8 cellular contexts compared by ENCODE assay signal in the genomic region with DNA sequence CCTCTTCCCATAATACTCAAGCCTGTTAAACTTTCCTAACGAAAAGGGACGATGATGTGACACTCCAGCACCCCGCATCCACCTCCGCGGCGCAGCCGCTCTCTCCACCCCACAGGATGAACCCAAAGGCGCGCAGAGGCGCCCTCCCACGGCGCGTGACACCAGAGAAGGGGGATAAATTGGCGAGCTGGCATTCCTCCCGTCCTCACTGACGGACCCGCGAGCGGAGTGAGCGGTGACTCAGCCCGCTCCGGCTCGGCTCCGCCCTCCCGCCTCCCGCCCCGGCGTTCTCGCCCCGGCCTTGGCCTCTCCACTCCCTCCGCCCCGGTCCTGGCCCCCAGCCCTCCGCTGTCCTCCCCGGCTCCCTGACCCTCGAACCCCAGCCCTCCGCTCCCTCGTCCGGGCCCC. TPM values are rescaled to one million over a fixed set of nuclear protein-coding genes. Genes with fewer than 3 reads are reported as not detected.
DNase-seq lines count a peak whose midpoint lies in the region; ATAC-seq and TF ChIP-seq lines count a peak whose summit lies in the region.

No MANE protein-coding gene starts in this region.

- peak overlapping the region; percentile 80 to 94 for H3K4me3 ChIP-seq in duodenal mucosa (ENCODE audit: low read depth in 1 of 2, low read length in 2 of 2)
- peak overlapping the region; percentile 95 for H3K4me3 ChIP-seq in lung

- peak; percentile 55 for DNase-seq in AG09319 (ENCODE audit: extremely low read depth, low read depth)
- peak; percentile 78 for DNase-seq in NCI-H226
- peak; percentile 49 to 66 for DNase-seq in activated CD4-positive, alpha-beta T cell treated with anti-CD3 and anti-CD28 coated beads, Interleukin-2, amount 50 U/mL, for 24 hours (ENCODE audit: low read depth in 1 of 2, low spot score in 1 of 2)
- peak; percentile 81 for DNase-seq in lung (ENCODE audit: low spot score)
- DNase-seq in stimulated activated CD4-positive, alpha-beta T cell treated with anti-CD3 and anti-CD28 coated beads, TNF-alpha, amount 100 ng/mL, for 24 hours (ENCODE audit: low read depth in 3 of 3) = peak; percentile 52 to 81 (median 58)

- 1% methylated on average over 35 to 38 of the region's 38 CpGs for WGBS in lung, 2 donors

- TF ChIP-seq CTCF in AG09319 (IDR thresholded peaks at IDR 0.05; ENCODE audit: low read depth, low read length) = peak; percentile 23
- no peak for TF ChIP-seq CTCF in lung (IDR thresholded peaks at IDR 0.05; ENCODE audit: control extremely low read depth, extremely low read depth)

- H3K9me3 ChIP-seq in duodenal mucosa (ENCODE audit: control insufficient read depth in 1 of 2, low read length in 2 of 2) (no peaks in the 10 kb centered on the region), lung (ENCODE audit: control insufficient read depth in 2 of 2, insufficient read depth in 1 of 2, low read length in 1 of 2) (no peaks in the 10 kb centered on the region)

- H3K36me3 ChIP-seq in duodenal mucosa (ENCODE audit: control insufficient read depth in 1 of 2, insufficient read depth in 2 of 2, low read length in 2 of 2) (no peaks in the 10 kb centered on the region), lung (ENCODE audit: control insufficient read depth in 2 of 2, insufficient read depth in 2 of 2, low read length in 2 of 2) (no peaks in the 10 kb centered on the region)

- H3K27ac ChIP-seq in duodenal mucosa (ENCODE audit: low read depth, low read length) = peak overlapping the region; percentile 93
- peak overlapping the region; percentile 97 to 99 for H3K27ac ChIP-seq in lung (ENCODE audit: low read depth in 1 of 2, low read length in 1 of 2)

- H3K27me3 ChIP-seq in duodenal mucosa (ENCODE audit: control insufficient read depth in 1 of 2, insufficient read depth in 2 of 2, low read length in 2 of 2) (no peaks in the 10 kb centered on the region), lung (ENCODE audit: control insufficient read depth, insufficient read depth) (no peaks in the 10 kb centered on the region)

- peak; percentile 33 for ATAC-seq in GM18861 (IDR thresholded peaks at IDR 0.05; ENCODE audit: unreplicated experiment)
- ATAC-seq in HG03103 (IDR thresholded peaks at IDR 0.05; ENCODE audit: low read depth, unreplicated experiment) = peak; percentile 48
- ATAC-seq in lung (ENCODE audit: insufficient read depth, low FRiP score) = peak; percentile 91

- H3K4me1 ChIP-seq in duodenal mucosa (ENCODE audit: control insufficient read depth in 1 of 2, insufficient read depth in 2 of 2, low read length in 2 of 2) (peaks cover 25 to 35% of the 10 kb centered on the region in 2 donors), lung (ENCODE audit: control insufficient read depth in 2 of 2, insufficient read depth in 2 of 2, low read length in 2 of 2) (peaks cover 4 to 10% of the 10 kb centered on the region in 2 donors)

- H3K9ac ChIP-seq in duodenal mucosa (ENCODE audit: low read depth in 1 of 2, low read length in 2 of 2) = peak overlapping the region; percentile 82 to 96

RNA-seq across cellular contexts. Expression of a gene that starts 0.6 kb away (rescaled TPM):
- total RNA-seq in lung = 10 to 100 TPM; 33.1 to 40.2 TPM
- 10 to 100 TPM; 10.9 to 20.7 TPM for polyA plus RNA-seq in lung

Comparison
In these comparisons a context has a peak if more than half of its experiments do, and no peak if none do; other contexts are left out.
1. Peak in every context shown above with its lines: DNase-seq, ATAC-seq, H3K4me3 ChIP-seq and H3K27ac ChIP-seq.
2. ATAC-seq: peak in every context shown above with its lines; median percentile 91 in lung; 48 in HG03103; 33 in GM18861.